Comparison of ENCODE assay signal across 8 cellular contexts in the genomic region with DNA sequence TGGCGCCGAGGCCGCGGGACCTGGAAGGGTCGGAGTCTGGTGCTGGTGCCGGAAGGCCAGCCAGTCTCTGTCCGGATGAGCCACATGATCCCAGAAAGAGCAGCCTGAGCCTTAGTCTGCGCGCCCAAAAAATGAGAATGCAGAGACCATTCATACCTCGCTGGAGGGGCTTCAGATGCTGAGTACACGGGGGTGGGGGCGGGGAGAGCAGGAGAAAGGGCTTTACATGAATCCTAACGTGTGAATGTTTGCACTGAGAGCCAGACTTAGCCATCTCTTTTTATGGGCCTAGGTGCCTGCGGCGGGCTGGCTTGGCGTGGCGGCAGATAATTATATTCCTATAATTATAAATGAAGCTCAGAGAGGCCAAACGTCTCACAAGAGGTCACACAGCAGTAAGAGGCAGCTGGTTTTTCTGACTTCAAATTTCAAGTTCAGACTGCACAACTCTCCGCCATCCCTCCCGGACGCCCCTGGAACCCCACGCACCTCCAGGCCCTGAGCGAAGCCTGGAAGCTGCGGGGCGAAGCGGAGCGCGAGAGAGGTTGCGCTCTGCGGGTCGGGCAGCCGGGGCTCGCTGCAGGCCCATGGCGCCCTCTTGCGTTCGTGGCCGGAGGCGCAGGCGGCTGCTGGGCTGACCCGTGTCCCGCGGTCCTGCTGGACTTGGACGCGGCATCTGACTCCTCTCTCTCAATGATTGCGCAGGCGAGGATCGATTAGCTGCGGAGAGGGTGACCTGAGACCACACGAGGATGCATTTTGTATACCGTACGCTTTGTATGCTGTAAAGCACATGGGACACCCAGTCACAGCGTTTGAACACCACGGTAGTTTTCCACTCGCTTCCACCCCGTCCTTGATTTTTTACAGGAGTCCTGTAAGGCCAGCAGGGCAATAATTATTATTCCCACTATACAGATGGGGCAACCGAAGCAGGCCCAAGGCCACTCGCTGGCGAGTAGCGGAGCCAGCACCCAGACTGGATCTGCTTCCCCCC.
DNase-seq lines count a peak whose midpoint lies in the region; ATAC-seq and TF ChIP-seq lines count a peak whose summit lies in the region.

No MANE protein-coding gene starts in this region.

- H3K36me3 Mint-ChIP-seq in CD4-positive, alpha-beta T cell (ENCODE audit: low read depth): no peaks in the 10 kb centered on the region
- no peaks in the 10 kb centered on the region for H3K36me3 Mint-ChIP-seq in activated CD4-positive, alpha-beta T cell treated with anti-CD3 and anti-CD28 coated beads for 36 hours (ENCODE audit: low read depth)

- intact Hi-C loops in CD4-positive, alpha-beta T cell (cut with DNase I, micrococcal nuclease): loop anchor here (1.0 to 5.0 kb wide), 5 partner anchors 278 to 533 kb away; no protein-coding TSS in a partner anchor
- intact Hi-C loops in activated CD4-positive, alpha-beta T cell treated with anti-CD3 and anti-CD28 coated beads for 36 hours (cut with DNase I, micrococcal nuclease): loop anchor here (1.0 to 2.0 kb wide), 7 partner anchors 182 to 531 kb away; no protein-coding TSS in a partner anchor

- H3K9me3 ChIP-seq in CD4-positive, alpha-beta T cell (ENCODE audit: control insufficient read depth, low read length): no peaks in the 10 kb centered on the region

- H3K4me3 Mint-ChIP-seq in CD4-positive, alpha-beta T cell: no peak overlapping the region
- no peak overlapping the region for H3K4me3 Mint-ChIP-seq in activated CD4-positive, alpha-beta T cell treated with anti-CD3 and anti-CD28 coated beads for 36 hours

- H3K27me3 Mint-ChIP-seq in CD4-positive, alpha-beta T cell: peaks cover 89% of the 10 kb centered on the region
- peaks cover 64% of the 10 kb centered on the region for H3K27me3 Mint-ChIP-seq in activated CD4-positive, alpha-beta T cell treated with anti-CD3 and anti-CD28 coated beads for 36 hours

- peak; percentile 26 to 69 (median 52) for DNase-seq in CD4-positive, alpha-beta T cell
- DNase-seq in NCI-H1105 treated with DMSO at 0.1 percent for 48 hours (lab: John Stamatoyannopoulos, UW) (peak; percentile 56), cerebellum (ENCODE audit: low spot score) (peak; percentile 66), kidney glomerular epithelial cell (lab: John Stamatoyannopoulos, UW) (peak; percentile 21)
- peak; percentile 84 for DNase-seq in activated CD4-positive, alpha-beta T cell treated with anti-CD3 and anti-CD28 coated beads for 36 hours
- DNase-seq in stimulated activated CD4-positive, alpha-beta T cell treated with anti-CD3 and anti-CD28 coated beads, Interleukin-15, amount 100 ng/mL, for 48 hours (ENCODE audit: low read depth in 2 of 2): peak; percentile 17 to 60

- TF ChIP-seq CTCF in CD4-positive, alpha-beta T cell (IDR thresholded peaks at IDR 0.05): peak; percentile 90

- peaks cover 8% of the 10 kb centered on the region for H3K4me1 Mint-ChIP-seq in CD4-positive, alpha-beta T cell (ENCODE audit: low read depth)
- peaks cover 5% of the 10 kb centered on the region for H3K4me1 Mint-ChIP-seq in activated CD4-positive, alpha-beta T cell treated with anti-CD3 and anti-CD28 coated beads for 36 hours

- H3K27ac ChIP-seq in CD4-positive, alpha-beta T cell (ENCODE audit: low read depth, low read length): no peak overlapping the region

- POLR2A ChIA-PET in CD4-positive, alpha-beta T cell (lab: Charles Lee): interaction anchor here (1.2 kb wide), 1 partner anchor 272 kb away, joined by 4 read pairs; the partner anchor contains the start of gene FOXD2
- POLR2A ChIA-PET in activated CD4-positive, alpha-beta T cell treated with anti-CD3 and anti-CD28 coated beads for 36 hours (lab: Charles Lee): no interaction called here

- CTCF ChIA-PET in CD4-positive, alpha-beta T cell (lab: Charles Lee): interaction anchor here (0.7 to 1.4 kb wide), 6 partner anchors 16 to 517 kb away, joined by 3 to 12 read pairs (median 4); partner anchors contain the start of gene FOXD2
- CTCF ChIA-PET in activated CD4-positive, alpha-beta T cell treated with anti-CD3 and anti-CD28 coated beads for 36 hours (lab: Charles Lee): interaction anchor here (0.6 to 3.6 kb wide), 24 partner anchors 8 to 531 kb away, joined by 3 to 28 read pairs (median 4); partner anchors contain the start of gene FOXD2

- H3K9me3 Mint-ChIP-seq in CD4-positive, alpha-beta T cell: no peaks in the 10 kb centered on the region
- no peaks in the 10 kb centered on the region for H3K9me3 Mint-ChIP-seq in activated CD4-positive, alpha-beta T cell treated with anti-CD3 and anti-CD28 coated beads for 36 hours (ENCODE audit: low read depth)

- ATAC-seq in CD4-positive, alpha-beta T cell (ENCODE audit: poor library complexity): peak; percentile 65
- peak; percentile 63 for ATAC-seq in GM21447 (IDR thresholded peaks at IDR 0.05; ENCODE audit: unreplicated experiment)
- ATAC-seq in activated CD4-positive, alpha-beta T cell treated with anti-CD3 and anti-CD28 coated beads for 36 hours: peak; percentile 83
- no peak for ATAC-seq in GM21717 (IDR thresholded peaks at IDR 0.05; ENCODE audit: unreplicated experiment)

- peaks cover 87% of the 10 kb centered on the region for H3K27me3 ChIP-seq in CD4-positive, alpha-beta T cell (ENCODE audit: control insufficient read depth, insufficient read depth, low read length)

- no peak overlapping the region for H3K27ac Mint-ChIP-seq in CD4-positive, alpha-beta T cell
- no peak overlapping the region for H3K27ac Mint-ChIP-seq in activated CD4-positive, alpha-beta T cell treated with anti-CD3 and anti-CD28 coated beads for 36 hours

Comparison
In these comparisons a context has a peak if more than half of its experiments do, and no peak if none do; other contexts are left out.
1. DNase-seq: peak in every context shown above with its lines; median percentile 84 in activated CD4-positive, alpha-beta T cell treated with anti-CD3 and anti-CD28 coated beads for 36 hours; 66 in cerebellum; 56 in NCI-H1105 treated with DMSO at 0.1 percent for 48 hours; 52 in CD4-positive, alpha-beta T cell; 38 in stimulated activated CD4-positive, alpha-beta T cell treated with anti-CD3 and anti-CD28 coated beads, Interleukin-15, amount 100 ng/mL, for 48 hours; 21 in kidney glomerular epithelial cell.